ENCODE assay signal across 8 cellular contexts in the genomic region with DNA sequence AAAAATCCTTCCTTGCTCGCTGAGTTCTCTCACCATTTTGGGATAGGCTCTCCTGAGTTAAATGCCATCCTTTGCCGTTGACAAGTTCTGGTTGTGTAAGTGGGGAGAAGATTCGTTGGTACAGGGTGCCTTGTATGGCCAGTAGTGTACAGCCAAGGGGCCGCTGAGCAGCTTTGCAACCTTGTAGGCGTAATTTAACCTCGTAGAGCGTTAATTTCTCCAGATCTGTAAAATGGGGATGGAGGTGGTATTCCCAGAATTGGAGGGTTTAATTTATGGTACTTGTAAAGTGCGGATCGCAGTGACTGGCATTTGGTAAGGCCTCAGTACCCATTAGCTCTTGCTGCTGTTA. TPM values are rescaled to one million over a fixed set of nuclear protein-coding genes. Genes with fewer than 3 reads are reported as not detected.
A peak's percentile ranks its signal among the peaks of the same experiment; 100 is the strongest.
DNase-seq lines count a peak whose midpoint lies in the region; ATAC-seq, FAIRE-seq and TF ChIP-seq lines count a peak whose summit lies in the region.

No MANE protein-coding gene starts in this region.

- no peak for TF ChIP-seq CTCF in mesothelial cell of epicardium (IDR thresholded peaks at IDR 0.05; ENCODE audit: unreplicated experiment)

- H3K36me3 Mint-ChIP-seq in stimulated activated naive CD8-positive, alpha-beta T cell treated with anti-CD3 and anti-CD28 coated beads, Interleukin-15, Interleukin-2, amounts not matched to agents 100 ng/mL and 50 ng/mL, for 24 hours (ENCODE audit: low read depth): peaks cover 4% of the 10 kb centered on the region
- H3K36me3 Mint-ChIP-seq in mesothelial cell of epicardium: no peaks in the 10 kb centered on the region

- H3K9me3 ChIP-seq in adipocyte (ENCODE audit: control insufficient read depth, low read length): no peaks in the 10 kb centered on the region

- peaks cover 14% of the 10 kb centered on the region for H3K4me1 ChIP-seq in adipocyte (ENCODE audit: control insufficient read depth, insufficient read depth, low read length)

- H3K9ac ChIP-seq in adipocyte (ENCODE audit: low read length): no peak overlapping the region

- H3K9me3 Mint-ChIP-seq in stimulated activated naive CD8-positive, alpha-beta T cell treated with anti-CD3 and anti-CD28 coated beads, Interleukin-15, Interleukin-2, amounts not matched to agents 100 ng/mL and 50 ng/mL, for 24 hours: no peaks in the 10 kb centered on the region
- H3K9me3 Mint-ChIP-seq in mesothelial cell of epicardium: no peaks in the 10 kb centered on the region

- no peaks in the 10 kb centered on the region for H3K27me3 Mint-ChIP-seq in stimulated activated naive CD8-positive, alpha-beta T cell treated with anti-CD3 and anti-CD28 coated beads, Interleukin-15, Interleukin-2, amounts not matched to agents 100 ng/mL and 50 ng/mL, for 24 hours
- H3K27me3 Mint-ChIP-seq in mesothelial cell of epicardium (ENCODE audit: low read depth): peaks cover 43% of the 10 kb centered on the region

- no peak for ATAC-seq in stimulated activated naive CD8-positive, alpha-beta T cell treated with anti-CD3 and anti-CD28 coated beads, Interleukin-15, Interleukin-2, amounts not matched to agents 100 U/mL and 50 U/mL, for 24 hours
- no peak for ATAC-seq in GM21737 (IDR thresholded peaks at IDR 0.05; ENCODE audit: unreplicated experiment)

- peaks cover 8% of the 10 kb centered on the region for H3K27me3 ChIP-seq in adipocyte (replicated peaks; ENCODE audit: control insufficient read depth, insufficient read depth, low read length)

- H3K4me3 Mint-ChIP-seq in stimulated activated naive CD8-positive, alpha-beta T cell treated with anti-CD3 and anti-CD28 coated beads, Interleukin-15, Interleukin-2, amounts not matched to agents 100 ng/mL and 50 ng/mL, for 24 hours: peak overlapping the region; percentile 85
- H3K4me3 Mint-ChIP-seq in mesothelial cell of epicardium: peak overlapping the region; percentile 73

- peak overlapping the region; percentile 80 for H3K4me3 ChIP-seq in adipocyte (ENCODE audit: low read length)

- no peak for FAIRE-seq in frontal cortex (lab: Jason Lieb, UNC)

- peak overlapping the region; percentile 89 for H3K27ac Mint-ChIP-seq in stimulated activated naive CD8-positive, alpha-beta T cell treated with anti-CD3 and anti-CD28 coated beads, Interleukin-15, Interleukin-2, amounts not matched to agents 100 ng/mL and 50 ng/mL, for 24 hours
- peak overlapping the region; percentile 64 for H3K27ac Mint-ChIP-seq in mesothelial cell of epicardium

- H3K4me1 Mint-ChIP-seq in stimulated activated naive CD8-positive, alpha-beta T cell treated with anti-CD3 and anti-CD28 coated beads, Interleukin-15, Interleukin-2, amounts not matched to agents 100 ng/mL and 50 ng/mL, for 24 hours (ENCODE audit: low read depth): peaks cover 72% of the 10 kb centered on the region
- peaks cover 14% of the 10 kb centered on the region for H3K4me1 Mint-ChIP-seq in mesothelial cell of epicardium

- no peaks in the 10 kb centered on the region for H3K36me3 ChIP-seq in adipocyte (ENCODE audit: control insufficient read depth, insufficient read depth, low read length, severe bottlenecking)

- no peak for DNase-seq in stimulated activated naive CD8-positive, alpha-beta T cell treated with anti-CD3 and anti-CD28 coated beads, Interleukin-15, Interleukin-2, amounts not matched to agents 100 U/mL and 50 U/mL, for 24 hours
- DNase-seq in adipocyte (ENCODE audit: low read depth) (no peak), mesothelial cell of epicardium (ENCODE audit: low spot score in 2 of 2, unreplicated experiment in 2 of 2) (no peak), frontal cortex (ENCODE audit: low spot score in 2 of 2) (no peak), DMS 273 (lab: John Stamatoyannopoulos, UW; ENCODE audit: unreplicated experiment) (no peak), NCI-H2081 (lab: John Stamatoyannopoulos, UW) (no peak)

RNA-seq across cellular contexts. Expression of a gene that starts 1.4 kb away (rescaled TPM):
- total RNA-seq in mesothelial cell of epicardium: 7.8 to 11.4 TPM (median 9.0 TPM) in 3 replicates
- 5.7 TPM for total RNA-seq in frontal cortex

RNA-seq across cellular contexts. Expression of a gene that starts 1.7 kb away (rescaled TPM):
- total RNA-seq in mesothelial cell of epicardium (0.89 to 1.3 TPM (median 0.90 TPM) in 3 replicates), frontal cortex (1.2 TPM)

RNA-seq across cellular contexts. Expression of a gene that starts 44.8 kb away (rescaled TPM):
- total RNA-seq in mesothelial cell of epicardium (63.2 to 85.1 TPM (median 65.4 TPM) in 3 replicates), frontal cortex (75.4 TPM)
